Comparison of ENCODE assay signal across 7 cellular contexts in genomic region chr16:88453621-88454314, GRCh38. TPM values are rescaled to one million over a fixed set of nuclear protein-coding genes. Genes with fewer than 3 reads are reported as not detected.
DNase-seq lines count a peak whose midpoint lies in the region; ATAC-seq and TF ChIP-seq lines count a peak whose summit lies in the region.

No MANE protein-coding gene starts in this region.

- peak overlapping the region; percentile 63 for H3K4me3 Mint-ChIP-seq in GM23338
- peak overlapping the region; percentile 94 for H3K4me3 Mint-ChIP-seq in natural killer cell treated with Interleukin-12 subunit alpha and Interleukin-12 subunit beta and Interleukin-15 and Interleukin-18, amount 100 ng/mL, for 72 hours

- H3K9me2 ChIP-seq in GM23338 (ENCODE audit: insufficient read depth), result no peaks in the 10 kb centered on the region

- H3K27me3 ChIP-seq in GM23338 (ENCODE audit: insufficient read depth) (peaks cover 62% of the 10 kb centered on the region), duodenal mucosa (ENCODE audit: control insufficient read depth in 1 of 2, insufficient read depth in 2 of 2, low read length in 2 of 2) (peaks cover 0 to 4% of the 10 kb centered on the region in 2 donors)

- no peak for ATAC-seq in GM23338
- peak in 1 of 2 donors; percentile 1 for ATAC-seq in natural killer cell treated with Interleukin-12 subunit alpha and Interleukin-12 subunit beta and Interleukin-15 and Interleukin-18, amount 100 ng/mL, for 72 hours
- ATAC-seq in HG02973 (IDR thresholded peaks at IDR 0.05; ENCODE audit: unreplicated experiment), result no peak

- no peak overlapping the region for H3K27ac Mint-ChIP-seq in GM23338
- H3K27ac Mint-ChIP-seq in natural killer cell treated with Interleukin-12 subunit alpha and Interleukin-12 subunit beta and Interleukin-15 and Interleukin-18, amount 100 ng/mL, for 72 hours, result no peak overlapping the region

- H2AFZ ChIP-seq in GM23338, result no peak overlapping the region

- H3K4me1 ChIP-seq in GM23338 (ENCODE audit: insufficient read depth), result peaks cover 9% of the 10 kb centered on the region
- H3K4me1 ChIP-seq in duodenal mucosa (ENCODE audit: control insufficient read depth in 1 of 2, insufficient read depth in 2 of 2, low read length in 2 of 2), result peaks cover 35 to 55% of the 10 kb centered on the region in 2 donors

- H3K36me3 ChIP-seq in GM23338 (ENCODE audit: insufficient read depth) (no peaks in the 10 kb centered on the region), duodenal mucosa (ENCODE audit: control insufficient read depth in 1 of 2, insufficient read depth in 2 of 2, low read length in 2 of 2) (peaks cover 0 to 2% of the 10 kb centered on the region in 2 donors)

- no peak for TF ChIP-seq CTCF in GM23338 (conservative IDR thresholded peaks at IDR 0.05; ENCODE audit: low read depth in 2 of 2)

- H3K27ac ChIP-seq in GM23338 (ENCODE audit: low read depth) (no peak overlapping the region), duodenal mucosa (ENCODE audit: low read depth, low read length) (peak overlapping the region; percentile 73)

- no peaks in the 10 kb centered on the region for H3K79me2 ChIP-seq in GM23338 (replicated peaks; ENCODE audit: insufficient read depth)

- H3K4me3 ChIP-seq in GM23338, result peak overlapping the region; percentile 72
- H3K4me3 ChIP-seq in duodenal mucosa (ENCODE audit: low read depth in 1 of 2, low read length in 2 of 2), result peak overlapping the region; percentile 79 to 84

- H3F3A ChIP-seq in GM23338 (replicated peaks; ENCODE audit: low read depth), result 0 out of 2 replicates have a peak, but pooled peaks cover 3% of the 10 kb centered on the region

- H3K36me3 Mint-ChIP-seq in GM23338 (ENCODE audit: low read depth), result no peaks in the 10 kb centered on the region
- no peaks in the 10 kb centered on the region for H3K36me3 Mint-ChIP-seq in natural killer cell treated with Interleukin-12 subunit alpha and Interleukin-12 subunit beta and Interleukin-15 and Interleukin-18, amount 100 ng/mL, for 72 hours

- H3K4me1 Mint-ChIP-seq in GM23338, result peaks cover 14% of the 10 kb centered on the region; the same call in 2 of the 3 replicates
- H3K4me1 Mint-ChIP-seq in natural killer cell treated with Interleukin-12 subunit alpha and Interleukin-12 subunit beta and Interleukin-15 and Interleukin-18, amount 100 ng/mL, for 72 hours (ENCODE audit: low read depth in 2 of 2), result peaks cover 18 to 21% of the 10 kb centered on the region in 2 donors

- peak overlapping the region; percentile 79 to 90 for H3K9ac ChIP-seq in duodenal mucosa (ENCODE audit: low read depth in 1 of 2, low read length in 2 of 2)

- H3K9me3 Mint-ChIP-seq in GM23338, result peaks cover 3% of the 10 kb centered on the region; the same call in 1 of the 3 replicates
- no peaks in the 10 kb centered on the region for H3K9me3 Mint-ChIP-seq in natural killer cell treated with Interleukin-12 subunit alpha and Interleukin-12 subunit beta and Interleukin-15 and Interleukin-18, amount 100 ng/mL, for 72 hours

- H3K4me2 ChIP-seq in GM23338, result peak overlapping the region; percentile 88

- H4K20me1 ChIP-seq in GM23338 (replicated peaks; ENCODE audit: insufficient read depth), result no peaks in the 10 kb centered on the region; the same call in 1 of the 2 replicates

- peaks cover 51% of the 10 kb centered on the region for H3K27me3 Mint-ChIP-seq in GM23338 (ENCODE audit: insufficient read depth, low read depth, poor library complexity)
- no peaks in the 10 kb centered on the region for H3K27me3 Mint-ChIP-seq in natural killer cell treated with Interleukin-12 subunit alpha and Interleukin-12 subunit beta and Interleukin-15 and Interleukin-18, amount 100 ng/mL, for 72 hours

- H3K9me3 ChIP-seq in duodenal mucosa (ENCODE audit: control insufficient read depth in 1 of 2, low read length in 2 of 2), result no peaks in the 10 kb centered on the region

- DNase-seq in GM23338 (ENCODE audit: low spot score) (peak; percentile 38), RPMI8226 (peak; percentile 9), SKM-1 treated with dmso at 0.1 percent for 144 hours (lab: John Stamatoyannopoulos, UW; ENCODE audit: unreplicated experiment) (no peak), NCI-H524 (lab: John Stamatoyannopoulos, UW) (no peak)
- no peak for DNase-seq in natural killer cell treated with Interleukin-12 subunit alpha and Interleukin-12 subunit beta and Interleukin-15 and Interleukin-18, amount 100 ng/mL, for 72 hours (ENCODE audit: low spot score)

TF ChIP-seq in GM23338, 12 proteins besides CTCF, POLR2A, EP300 and RAD21:
- TF ChIP-seq ETS1 (IDR thresholded peaks at IDR 0.05) (no peak), EZH2 (IDR thresholded peaks at IDR 0.05; ENCODE audit: low read depth, unreplicated experiment) (peak; percentile 70), JUNB (IDR thresholded peaks at IDR 0.05; ENCODE audit: unreplicated experiment) (no peak), EZH2phosphoT487 (IDR thresholded peaks at IDR 0.05; ENCODE audit: unreplicated experiment) (no peak)

RNA-seq across cellular contexts. Expression of gene ZFPM1, which starts 0.7 kb away (rescaled TPM):
- total RNA-seq in GM23338 (2014; rRNA removed; shearing (Covaris generic)), result 2.2 and 2.4 TPM in 2 replicates
- 0.53 and 0.61 TPM in 2 replicates for polyA plus RNA-seq in GM23338 (2016; fragmentation: Nextera tagmentation; extraction: Ambion mirVana)
- total RNA-seq in natural killer cell treated with Interleukin-12 subunit alpha and Interleukin-12 subunit beta and Interleukin-15 and Interleukin-18, amount 100 ng/mL, for 72 hours, result 10 to 100 TPM; 23.5 to 24.5 TPM

Comparison
In these comparisons a context has a peak if more than half of its experiments do, and no peak if none do; other contexts are left out.
1. DNase-seq: peak in GM23338 (single experiment) and RPMI8226 (single experiment); none in natural killer cell treated with Interleukin-12 subunit alpha and Interleukin-12 subunit beta and Interleukin-15 and Interleukin-18, amount 100 ng/mL, for 72 hours (single experiment), SKM-1 treated with dmso at 0.1 percent for 144 hours (single experiment) and NCI-H524 (0 of 2).